23 cellular contexts compared by ENCODE assay signal in the genomic region with DNA sequence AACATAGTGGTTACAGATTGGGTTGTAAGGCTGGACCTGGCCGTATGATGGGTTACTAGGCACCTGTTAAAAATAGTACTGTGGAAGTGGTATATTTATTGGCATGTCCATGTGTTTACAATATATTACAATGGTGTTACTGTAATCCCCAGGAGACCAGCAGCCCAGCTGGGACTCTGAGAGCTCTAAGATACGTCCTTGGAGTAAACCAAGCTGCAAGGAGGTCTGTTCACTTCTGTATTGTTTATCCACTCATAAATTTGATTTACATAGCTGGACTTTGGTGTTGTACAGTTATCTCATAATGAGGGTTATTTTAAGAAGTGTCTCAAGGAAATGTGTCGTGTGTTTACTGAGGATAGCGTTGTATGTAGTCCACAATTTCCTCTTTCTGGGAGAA.
DNase-seq lines count a peak whose midpoint lies in the region; ATAC-seq, FAIRE-seq and TF ChIP-seq lines count a peak whose summit lies in the region.
"Had no signal": no experiment of that assay in that cellular context is flagged by ENCODE, and none has a peak within 500 bp of the region (broad histone marks: within the 10 kb centered on the region; RNA-seq: fewer than 3 reads in every experiment).

No MANE protein-coding gene starts in this region.

- peaks cover 4% of the 10 kb centered on the region for H3K4me1 Mint-ChIP-seq in activated CD4-positive, alpha-beta T cell treated with anti-CD3 and anti-CD28 coated beads, Interleukin-2, amount 10 ng/mL, durations not matched to agents 24 days and 14 days
- H3K4me1 Mint-ChIP-seq in MCF 10A (ENCODE audit: insufficient read depth, unreplicated experiment): peaks cover 7% of the 10 kb centered on the region

- no peaks in the 10 kb centered on the region for H3F3A ChIP-seq in PC-3 (ENCODE audit: low read length, unreplicated experiment)

- no peaks in the 10 kb centered on the region for H3K9me3 ChIP-seq in PC-3 (ENCODE audit: low read length)
- H3K9me3 ChIP-seq in tibial nerve: no peaks in the 10 kb centered on the region
- H3K9me3 ChIP-seq: BE2C, Caco-2 had no signal

- TF ChIP-seq POLR2A in GM12892 (IDR thresholded peaks at IDR 0.05; ENCODE audit: low read depth, low read length) (no peak), tibial nerve (IDR thresholded peaks at IDR 0.05) (no peak)

- H2AFZ ChIP-seq in PC-3 (ENCODE audit: low read length): no peak overlapping the region

- H3K36me3 ChIP-seq in PC-3 (ENCODE audit: low read depth, low read length) (no peaks in the 10 kb centered on the region; the same call in 1 of the 2 replicates), tibial nerve (no peaks in the 10 kb centered on the region)
- H3K36me3 ChIP-seq: BE2C had no signal

- H3K79me2 ChIP-seq in PC-3 (ENCODE audit: low read length): peaks cover 92% of the 10 kb centered on the region

- WGBS in tibial nerve, 2 donors: 51 to 62% methylated on average over 4 of the region's 4 CpGs

- H3K4me1 ChIP-seq in PC-3 (ENCODE audit: insufficient read depth, low read length) (peaks cover 21% of the 10 kb centered on the region), tibial nerve (no peaks in the 10 kb centered on the region)
- H3K4me1 ChIP-seq: BE2C, Caco-2 had no signal

- CTCF ChIA-PET in PC-3 (lab: Charles Lee): no interaction called here
- CTCF ChIA-PET in MCF 10A (lab: Yijun Ruan, JAX): interaction anchor here (0.6 kb wide), 1 partner anchor 288 kb away, joined by 3 read pairs; no protein-coding TSS in a partner anchor

- intact Hi-C loops in PC-3 (cut with micrococcal nuclease) (no loop called here), MCF 10A (cut with micrococcal nuclease) (no loop called here)
- intact Hi-C loops in activated CD4-positive, alpha-beta T cell treated with anti-CD3 and anti-CD28 coated beads, Interleukin-2, amount 10 ng/mL, durations not matched to agents 24 days and 14 days (cut with micrococcal nuclease): no loop called here

- no peak for DNase-seq in GM12892 (ENCODE audit: insufficient read length)
- DNase-seq in MV-4-11 (lab: John Stamatoyannopoulos, UW): peak; percentile 67
- no peak for DNase-seq in PC-3
- peak; percentile 21 for DNase-seq in left kidney (ENCODE audit: low read depth, low spot score)
- DNase-seq in tibial nerve (ENCODE audit: low spot score in 2 of 2): no peak
- DNase-seq in activated CD4-positive, alpha-beta T cell treated with anti-CD3 and anti-CD28 coated beads, Interleukin-2, amount 10 ng/mL, durations not matched to agents 24 days and 14 days: no peak
- DNase-seq in MCF 10A (ENCODE audit: unreplicated experiment): no peak
- no peak for DNase-seq in SHP77 (lab: John Stamatoyannopoulos, UW)
- DNase-seq: BE2C; Caco-2; CD4-positive, alpha-beta memory T cell; DMS 273 treated with DMSO at 0.1 percent for 48 hours; DND-41; GOT3; NCI-H1105 treated with DMSO at 0.1 percent for 48 hours; NCI-H2029 treated with DMSO at 0.1 percent for 48 hours; NCI-H446 treated with DMSO at 0.1 percent for 48 hours; NK-92 treated with Interleukin-12 subunit alpha and Interleukin-12 subunit beta, amount 100 ng/mL, for 24 hours; SW 1271; T-helper 2 cell had no signal

- TF ChIP-seq EP300 in tibial nerve (IDR thresholded peaks at IDR 0.05): no peak

- no peaks in the 10 kb centered on the region for H3K27me3 ChIP-seq in PC-3 (ENCODE audit: low read length)
- H3K27me3 ChIP-seq in tibial nerve: no peaks in the 10 kb centered on the region
- H3K27me3 ChIP-seq: BE2C had no signal

- H3K27ac ChIP-seq in PC-3 (ENCODE audit: low read length) (no peak overlapping the region), tibial nerve (no peak overlapping the region)

- ATAC-seq in PC-3: peak; percentile 37; the same call in 1 of the 2 replicates
- ATAC-seq: GM12878, HCT116, Right ventricle myocardium inferior had no signal

- no peak overlapping the region for H3K27ac Mint-ChIP-seq in activated CD4-positive, alpha-beta T cell treated with anti-CD3 and anti-CD28 coated beads, Interleukin-2, amount 10 ng/mL, durations not matched to agents 24 days and 14 days
- H3K27ac Mint-ChIP-seq in MCF 10A (ENCODE audit: low read depth, unreplicated experiment): no peak overlapping the region
- H3K27ac Mint-ChIP-seq: CD4-positive, alpha-beta memory T cell had no signal

- H3K36me3 Mint-ChIP-seq in activated CD4-positive, alpha-beta T cell treated with anti-CD3 and anti-CD28 coated beads, Interleukin-2, amount 10 ng/mL, durations not matched to agents 24 days and 14 days (ENCODE audit: low read depth): peaks cover 7% of the 10 kb centered on the region
- H3K36me3 Mint-ChIP-seq in MCF 10A (ENCODE audit: insufficient read depth, unreplicated experiment): no peaks in the 10 kb centered on the region

- BruUV-seq in PC-3 (replicated peaks; lab: Mats Ljungman, UMichigan) (no TSS peak), MCF 10A (replicated peaks; lab: Mats Ljungman, UMichigan) (no TSS peak)

- H3K9ac ChIP-seq in PC-3 (ENCODE audit: low read length): no peak overlapping the region

- no peaks in the 10 kb centered on the region for H3K9me3 Mint-ChIP-seq in activated CD4-positive, alpha-beta T cell treated with anti-CD3 and anti-CD28 coated beads, Interleukin-2, amount 10 ng/mL, durations not matched to agents 24 days and 14 days
- no peaks in the 10 kb centered on the region for H3K9me3 Mint-ChIP-seq in MCF 10A (ENCODE audit: unreplicated experiment)

- H4K20me1 ChIP-seq in PC-3 (ENCODE audit: low read length): 0 out of 2 replicates have a peak, but pooled peaks cover 6% of the 10 kb centered on the region

- no peak overlapping the region for H3K4me3 ChIP-seq in PC-3 (ENCODE audit: low read length)
- H3K4me3 ChIP-seq in tibial nerve: no peak overlapping the region
- H3K4me3 ChIP-seq: GM12878 had no signal

- H3K4me3 Mint-ChIP-seq in activated CD4-positive, alpha-beta T cell treated with anti-CD3 and anti-CD28 coated beads, Interleukin-2, amount 10 ng/mL, durations not matched to agents 24 days and 14 days: no peak overlapping the region
- no peak overlapping the region for H3K4me3 Mint-ChIP-seq in MCF 10A (ENCODE audit: unreplicated experiment)
- H3K4me3 Mint-ChIP-seq: CD4-positive, alpha-beta memory T cell had no signal

- no peaks in the 10 kb centered on the region for H3K27me3 Mint-ChIP-seq in activated CD4-positive, alpha-beta T cell treated with anti-CD3 and anti-CD28 coated beads, Interleukin-2, amount 10 ng/mL, durations not matched to agents 24 days and 14 days
- no peaks in the 10 kb centered on the region for H3K27me3 Mint-ChIP-seq in MCF 10A (ENCODE audit: insufficient read depth, unreplicated experiment)
- H3K27me3 Mint-ChIP-seq: CD4-positive, alpha-beta memory T cell had no signal

- TF ChIP-seq CTCF in PC-3 (conservative IDR thresholded peaks at IDR 0.05; ENCODE audit: low read depth, low read length) (no peak), tibial nerve (IDR thresholded peaks at IDR 0.05) (no peak), MCF 10A (IDR thresholded peaks at IDR 0.05; ENCODE audit: unreplicated experiment) (no peak)

- no peaks in the 10 kb centered on the region for H3K9me2 ChIP-seq in PC-3 (replicated peaks; ENCODE audit: low read length)

- no peak overlapping the region for H3K4me2 ChIP-seq in PC-3 (ENCODE audit: low read length)

- FAIRE-seq in GM12892 (lab: Jason Lieb, UNC): peak; percentile 54
- FAIRE-seq: GM12878 had no signal

- POLR2A ChIA-PET in PC-3 (lab: Charles Lee; ENCODE audit: unreplicated experiment) (no interaction called here), MCF 10A (lab: Yijun Ruan, JAX) (no interaction called here)

Comparison
In these comparisons a context has a peak if more than half of its experiments do, and no peak if none do; other contexts are left out.
1. DNase-seq: peak in MV-4-11 (single experiment) and left kidney (single experiment); none in GM12892 (single experiment), PC-3 (single experiment), tibial nerve (0 of 2), activated CD4-positive, alpha-beta T cell treated with anti-CD3 and anti-CD28 coated beads, Interleukin-2, amount 10 ng/mL, durations not matched to agents 24 days and 14 days (single experiment), MCF 10A (single experiment) and SHP77 (0 of 2).